In the genomic region with DNA sequence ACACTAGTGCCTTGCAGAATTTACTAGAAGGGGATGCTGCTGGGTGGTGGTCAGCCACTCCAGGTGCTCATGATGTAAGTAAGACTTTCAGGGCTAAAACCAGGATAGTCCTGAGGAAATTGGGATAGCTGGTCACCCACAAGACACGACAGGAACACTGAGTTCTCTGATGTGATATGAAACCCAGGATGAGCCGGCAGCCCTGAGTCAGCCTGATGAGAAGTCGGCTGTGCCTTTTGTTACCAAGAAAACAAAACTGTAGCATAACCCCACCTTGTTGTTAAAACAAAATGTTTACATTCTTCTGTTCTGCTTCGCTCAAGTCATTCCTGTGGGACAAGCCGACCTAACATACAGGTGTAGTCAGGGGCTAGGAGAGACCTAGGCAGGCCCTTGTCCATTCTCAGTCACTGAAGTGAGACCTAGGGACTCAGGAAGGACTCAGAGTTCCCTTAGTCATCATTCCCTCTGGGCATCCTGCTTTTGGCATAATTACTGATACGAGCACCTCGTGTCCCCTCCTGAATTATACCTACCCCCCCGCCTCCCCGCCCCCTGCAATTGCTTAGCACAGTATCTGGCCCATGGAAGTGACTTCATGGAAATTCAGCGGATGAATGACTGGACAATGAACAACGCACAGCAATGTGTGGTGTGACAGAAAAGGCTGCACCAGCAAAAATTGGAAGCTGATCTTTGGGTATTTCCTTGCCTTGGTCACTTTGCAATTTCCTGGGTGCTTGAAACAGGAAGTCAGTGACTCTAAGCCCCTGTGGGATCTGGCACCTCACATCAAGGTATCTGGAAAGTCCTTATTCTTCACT, we compare ENCODE assay signal across 9 cellular contexts. TPM values are rescaled to one million over a fixed set of nuclear protein-coding genes. Genes with fewer than 3 reads are reported as not detected.
A peak's percentile ranks its signal among the peaks of the same experiment; 100 is the strongest.
DNase-seq lines count a peak whose midpoint lies in the region; ATAC-seq and TF ChIP-seq lines count a peak whose summit lies in the region.
"Had no signal": no experiment of that assay in that cellular context is flagged by ENCODE, and none has a peak within 500 bp of the region (broad histone marks: within the 10 kb centered on the region; RNA-seq: fewer than 3 reads in every experiment).

No MANE protein-coding gene starts in this region.

- peak overlapping the region; percentile 91 for H3K27ac Mint-ChIP-seq in activated naive CD4-positive, alpha-beta T cell treated with anti-CD3 and anti-CD28 coated beads, Interleukin-2, amount 50 U/mL, for 24 hours
- no peak overlapping the region for H3K27ac Mint-ChIP-seq in type B pancreatic cell
- H3K27ac Mint-ChIP-seq: mesothelial cell of epicardium had no signal

- 72% methylated on average over 11 of the region's 11 CpGs for WGBS in right cardiac atrium
- 67 to 71% methylated on average over 3 to 11 of the region's 11 CpGs for WGBS in transverse colon (ENCODE audit: low coverage in 1 of 2), 2 donors

- H3K4me3 ChIP-seq in right cardiac atrium (ENCODE audit: low read length) (no peak overlapping the region), transverse colon (no peak overlapping the region)

- in situ Hi-C loops in transverse colon (cut with MboI; ENCODE audit: low pct_ligation_motif_present in 1 of 4, low pct_unique_long_range_greater_than_20kb in 1 of 4, low sequenced_read_pairs in 3 of 4) (no loop called here), GM13976 (cut with MboI; ENCODE audit: low sequenced_read_pairs, unreplicated experiment) (no loop called here)

- H3K27ac ChIP-seq in right cardiac atrium (ENCODE audit: low read length) (peak overlapping the region; percentile 84), transverse colon (peak overlapping the region; percentile 15 to 56 (median 30))

- TF ChIP-seq POLR2A in transverse colon (IDR thresholded peaks at IDR 0.05) = no peak

- TF ChIP-seq EP300 in transverse colon (IDR thresholded peaks at IDR 0.05; ENCODE audit: low read depth) = no peak

- no peaks in the 10 kb centered on the region for H3K27me3 Mint-ChIP-seq in activated naive CD4-positive, alpha-beta T cell treated with anti-CD3 and anti-CD28 coated beads, Interleukin-2, amount 50 U/mL, for 24 hours
- H3K27me3 Mint-ChIP-seq in type B pancreatic cell = peaks cover 15% of the 10 kb centered on the region

- no peaks in the 10 kb centered on the region for H3K9me3 ChIP-seq in right cardiac atrium (ENCODE audit: control insufficient read depth, low read length)
- no peaks in the 10 kb centered on the region for H3K9me3 ChIP-seq in transverse colon

- peaks cover 38% of the 10 kb centered on the region for H3K4me1 Mint-ChIP-seq in activated naive CD4-positive, alpha-beta T cell treated with anti-CD3 and anti-CD28 coated beads, Interleukin-2, amount 50 U/mL, for 24 hours
- H3K4me1 Mint-ChIP-seq in type B pancreatic cell (ENCODE audit: unreplicated experiment) = peaks cover 10% of the 10 kb centered on the region
- H3K4me1 Mint-ChIP-seq: mesothelial cell of epicardium had no signal

- no peaks in the 10 kb centered on the region for H3K36me3 Mint-ChIP-seq in activated naive CD4-positive, alpha-beta T cell treated with anti-CD3 and anti-CD28 coated beads, Interleukin-2, amount 50 U/mL, for 24 hours
- no peaks in the 10 kb centered on the region for H3K36me3 Mint-ChIP-seq in type B pancreatic cell
- H3K36me3 Mint-ChIP-seq: mesothelial cell of epicardium had no signal

- peak; percentile 11 for DNase-seq in activated naive CD4-positive, alpha-beta T cell treated with Interleukin-2 at 50 U/mL for 16 hours
- no peak for DNase-seq in activated naive CD4-positive, alpha-beta T cell (lab: John Stamatoyannopoulos, UW)
- peak in 1 of 3 donors; percentile 65 for DNase-seq in right cardiac atrium
- no peak for DNase-seq in transverse colon
- DNase-seq in GM13976 (ENCODE audit: low spot score) = no peak
- no peak for DNase-seq in type B pancreatic cell (ENCODE audit: extremely low spot score, unreplicated experiment)

- intact Hi-C loops in right cardiac atrium (cut with DNase I) (no loop called here), transverse colon (cut with DNase I; ENCODE audit: low total_unique reads) (no loop called here)

- H3K9me3 Mint-ChIP-seq in activated naive CD4-positive, alpha-beta T cell treated with anti-CD3 and anti-CD28 coated beads, Interleukin-2, amount 50 U/mL, for 24 hours = no peaks in the 10 kb centered on the region
- no peaks in the 10 kb centered on the region for H3K9me3 Mint-ChIP-seq in type B pancreatic cell
- H3K9me3 Mint-ChIP-seq: mesothelial cell of epicardium had no signal

- H3K27me3 ChIP-seq in right cardiac atrium (ENCODE audit: control insufficient read depth, insufficient read depth) (no peaks in the 10 kb centered on the region), transverse colon (no peaks in the 10 kb centered on the region)

- ATAC-seq in right cardiac atrium (peak; percentile 65 to 71), HG02798 (IDR thresholded peaks at IDR 0.05; ENCODE audit: poor library complexity, unreplicated experiment) (no peak)

- H3K4me1 ChIP-seq in right cardiac atrium (ENCODE audit: control insufficient read depth, insufficient read depth, low read length) (peaks cover 5% of the 10 kb centered on the region), transverse colon (no peaks in the 10 kb centered on the region)

- H3K4me3 Mint-ChIP-seq in activated naive CD4-positive, alpha-beta T cell treated with anti-CD3 and anti-CD28 coated beads, Interleukin-2, amount 50 U/mL, for 24 hours = peak overlapping the region; percentile 1
- no peak overlapping the region for H3K4me3 Mint-ChIP-seq in type B pancreatic cell
- H3K4me3 Mint-ChIP-seq: mesothelial cell of epicardium had no signal

- TF ChIP-seq CTCF in transverse colon (IDR thresholded peaks at IDR 0.05) (no peak), GM13976 (IDR thresholded peaks at IDR 0.05; ENCODE audit: borderline replicate concordance, control extremely low read depth, extremely low read depth, insufficient read depth, missing control alignments) (no peak), type B pancreatic cell (conservative IDR thresholded peaks at IDR 0.05) (no peak)

- H3K36me3 ChIP-seq in transverse colon = no peaks in the 10 kb centered on the region

RNA-seq across cellular contexts. Expression of a gene that starts 31.9 kb away (rescaled TPM):
- total RNA-seq in right cardiac atrium (10 to 100 TPM in 2 of 4 donors, 1 to 10 TPM in 2; 3.1 to 15.1 (median 10.2) TPM), transverse colon (10 to 100 TPM in 2 of 4 donors, 1 to 10 TPM in 1, under 1 TPM in 1; 0.40 to 17.6 (median 9.1) TPM), type B pancreatic cell (ENCODE audit: low replicate concordance) (0.74 and 1.2 TPM in 2 replicates)
- polyA plus RNA-seq in right cardiac atrium = 2.0 TPM
